Comparison of ENCODE assay signal across 11 cellular contexts in genomic region chr14:68942281-68943035, GRCh38. TPM values are rescaled to one million over a fixed set of nuclear protein-coding genes. Genes with fewer than 3 reads are reported as not detected.
DNase-seq lines count a peak whose midpoint lies in the region; ATAC-seq, FAIRE-seq and TF ChIP-seq lines count a peak whose summit lies in the region.
"Had no signal": no experiment of that assay in that cellular context is flagged by ENCODE, and none has a peak within 500 bp of the region (broad histone marks: within the 10 kb centered on the region; RNA-seq: fewer than 3 reads in every experiment).

No MANE protein-coding gene starts in this region.

- no peak for DNase-seq in activated naive CD8-positive, alpha-beta T cell treated with anti-CD3 and anti-CD28 coated beads for 36 hours
- DNase-seq in mesenchymal stem cell: peak; percentile 58
- DNase-seq in urothelium cell line (ENCODE audit: low spot score): no peak
- no peak for DNase-seq in left lobe of liver (ENCODE audit: low spot score)
- no peak for DNase-seq in activated T-cell treated with anti-CD3 and anti-CD28 coated beads, Interleukin-2, amount 50 U/mL, for 1 hour
- DNase-seq: activated B cell treated with CpG ODN at 0.5 μM for 24 hours, activated gamma-delta T cell treated with Interleukin-2 at 50 U/mL for 16 hours, NCI-H1694 had no signal

- peaks cover 96% of the 10 kb centered on the region for H3K4me1 Mint-ChIP-seq in activated naive CD8-positive, alpha-beta T cell (ENCODE audit: low read depth)
- peaks cover 89% of the 10 kb centered on the region for H3K4me1 Mint-ChIP-seq in activated naive CD8-positive, alpha-beta T cell treated with anti-CD3 and anti-CD28 coated beads for 36 hours

- H2BK15ac ChIP-seq in mesenchymal stem cell (ENCODE audit: low read depth, poor library complexity, severe bottlenecking): peak overlapping the region; percentile 6

- H3K4me3 Mint-ChIP-seq in activated naive CD8-positive, alpha-beta T cell: no peak overlapping the region
- H3K4me3 Mint-ChIP-seq in activated naive CD8-positive, alpha-beta T cell treated with anti-CD3 and anti-CD28 coated beads for 36 hours: no peak overlapping the region
- H3K4me3 Mint-ChIP-seq: activated B cell treated with CpG ODN at 0.5 μM for 24 hours had no signal

- H3K4me1 ChIP-seq in mesenchymal stem cell (ENCODE audit: control insufficient read depth, insufficient read depth, low read depth, low read length): peaks cover 70% of the 10 kb centered on the region

- H3K14ac ChIP-seq in mesenchymal stem cell (ENCODE audit: low read length in 2 of 2): no peak overlapping the region

- no peaks in the 10 kb centered on the region for H3K9me3 Mint-ChIP-seq in activated naive CD8-positive, alpha-beta T cell (ENCODE audit: low read depth)
- H3K9me3 Mint-ChIP-seq in activated naive CD8-positive, alpha-beta T cell treated with anti-CD3 and anti-CD28 coated beads for 36 hours: no peaks in the 10 kb centered on the region
- H3K9me3 Mint-ChIP-seq: activated B cell treated with CpG ODN at 0.5 μM for 24 hours had no signal

- no peak overlapping the region for H2BK120ac ChIP-seq in mesenchymal stem cell (ENCODE audit: low read depth, low read length)

- H3K4ac ChIP-seq in mesenchymal stem cell (ENCODE audit: low read depth in 1 of 2, low read length in 2 of 2): peak overlapping the region in 1 of 2 experiments; percentile 13

- H3K4me3 ChIP-seq in WI38 (ENCODE audit: low read depth, low read length): 0 out of 2 replicates have a peak overlapping the region, but pooled peaks have one; percentile 17
- no peak overlapping the region for H3K4me3 ChIP-seq in mesenchymal stem cell (ENCODE audit: insufficient read depth in 1 of 2, low read depth in 1 of 2, low read length in 2 of 2)

- no peak overlapping the region for H3K23ac ChIP-seq in mesenchymal stem cell (ENCODE audit: low read length in 2 of 2)

- no peak overlapping the region for H2AFZ ChIP-seq in mesenchymal stem cell (ENCODE audit: low read depth, low read length)

- peak overlapping the region in 1 of 2 experiments; percentile 61 for H2BK12ac ChIP-seq in mesenchymal stem cell (ENCODE audit: low read length in 2 of 2)

- H3K36me3 ChIP-seq in mesenchymal stem cell (ENCODE audit: control insufficient read depth in 1 of 2, insufficient read depth in 2 of 2, low read depth in 1 of 2, low read length in 2 of 2): peaks cover 13 to 36% of the 10 kb centered on the region in 2 experiments

- ATAC-seq in left lobe of liver (no peak), HG03045 (IDR thresholded peaks at IDR 0.05; ENCODE audit: unreplicated experiment) (no peak)

- peak overlapping the region; percentile 32 for H2AK5ac ChIP-seq in mesenchymal stem cell (ENCODE audit: low read length, severe bottlenecking)

- no peaks in the 10 kb centered on the region for H3K36me3 Mint-ChIP-seq in activated naive CD8-positive, alpha-beta T cell
- H3K36me3 Mint-ChIP-seq in activated naive CD8-positive, alpha-beta T cell treated with anti-CD3 and anti-CD28 coated beads for 36 hours: peaks cover 7% of the 10 kb centered on the region

- H3K18ac ChIP-seq in mesenchymal stem cell (ENCODE audit: low read depth in 1 of 2, low read length in 2 of 2): peak overlapping the region; percentile 8 to 29

- H3K27ac ChIP-seq in mesenchymal stem cell (ENCODE audit: low read length, poor library complexity, severe bottlenecking): peak overlapping the region; percentile 84

- H4K91ac ChIP-seq in mesenchymal stem cell (ENCODE audit: low read length): peak overlapping the region; percentile 3

- no peak overlapping the region for H3K9ac ChIP-seq in mesenchymal stem cell (ENCODE audit: low read length)

- peak overlapping the region; percentile 9 for H2BK5ac ChIP-seq in mesenchymal stem cell (ENCODE audit: low read depth, low read length, poor library complexity, severe bottlenecking)

- peak overlapping the region; percentile 22 for H4K8ac ChIP-seq in mesenchymal stem cell (ENCODE audit: low read length)

- H3K27me3 Mint-ChIP-seq in activated naive CD8-positive, alpha-beta T cell: no peaks in the 10 kb centered on the region
- no peaks in the 10 kb centered on the region for H3K27me3 Mint-ChIP-seq in activated naive CD8-positive, alpha-beta T cell treated with anti-CD3 and anti-CD28 coated beads for 36 hours

- H3K79me1 ChIP-seq in mesenchymal stem cell (replicated peaks; ENCODE audit: low read length, poor library complexity, severe bottlenecking): no peaks in the 10 kb centered on the region

- WGBS in mesenchymal stem cell: 64% methylated on average over 13 of the region's 14 CpGs

- no peaks in the 10 kb centered on the region for H3K9me3 ChIP-seq in mesenchymal stem cell (ENCODE audit: control insufficient read depth, low read length)

- H3K27me3 ChIP-seq in mesenchymal stem cell (ENCODE audit: control insufficient read depth in 1 of 2, insufficient read depth in 1 of 2, low read length in 2 of 2): no peaks in the 10 kb centered on the region

- H3K27ac Mint-ChIP-seq in activated naive CD8-positive, alpha-beta T cell: peak overlapping the region; percentile 54
- no peak overlapping the region for H3K27ac Mint-ChIP-seq in activated naive CD8-positive, alpha-beta T cell treated with anti-CD3 and anti-CD28 coated beads for 36 hours
- H3K27ac Mint-ChIP-seq: activated B cell treated with CpG ODN at 0.5 μM for 24 hours had no signal

- no peak for TF ChIP-seq CTCF in WI38 (IDR thresholded peaks at IDR 0.05; ENCODE audit: low read depth, low read length)

- H3K4me2 ChIP-seq in mesenchymal stem cell (ENCODE audit: low read length, poor library complexity, severe bottlenecking): peak overlapping the region; percentile 12

- FAIRE-seq in urothelium cell line (lab: Jason Lieb, UNC): peak; percentile 77

RNA-seq across cellular contexts. Expression of gene ACTN1, which starts 36.6 kb away (rescaled TPM):
- total RNA-seq in activated naive CD8-positive, alpha-beta T cell treated with anti-CD3 and anti-CD28 coated beads for 36 hours: 100 to 1,000 TPM; 171 to 177 TPM
- 359 TPM for polyA plus RNA-seq in mesenchymal stem cell (2013, experiment 1 of 2)
- polyA plus RNA-seq in mesenchymal stem cell (2013, experiment 2 of 2): 344 TPM
- total RNA-seq in left lobe of liver: 60.1 TPM
